ENCODE assay signal across 8 cellular contexts in the genomic region with DNA sequence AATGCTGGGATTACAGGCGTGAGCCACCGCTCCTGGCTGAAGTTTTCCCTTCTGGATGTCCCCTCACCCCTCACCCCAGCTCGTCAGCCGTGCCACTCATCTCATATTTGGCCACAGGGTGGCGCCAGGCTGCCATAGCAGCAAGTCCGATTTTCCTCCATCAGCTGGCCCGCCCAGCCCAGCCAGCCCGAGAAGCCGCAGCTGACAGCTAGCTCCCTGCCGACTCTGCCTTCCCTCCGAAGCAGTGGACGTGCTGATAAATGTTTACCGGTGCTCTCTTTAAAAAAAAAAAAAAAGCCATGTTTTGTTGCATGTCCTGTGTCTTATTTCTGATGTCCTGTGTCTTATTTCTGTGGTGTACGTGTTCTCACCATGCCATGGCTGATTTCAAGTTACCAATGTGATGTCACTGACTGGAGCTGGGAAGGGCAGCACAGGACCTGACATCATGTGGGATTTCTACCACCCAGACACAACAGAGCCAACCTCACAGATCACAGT. TPM values are rescaled to one million over a fixed set of nuclear protein-coding genes. Genes with fewer than 3 reads are reported as not detected.
DNase-seq lines count a peak whose midpoint lies in the region; ATAC-seq lines count a peak whose summit lies in the region.

No MANE protein-coding gene starts in this region.

- CTCF ChIA-PET in activated CD4-positive, alpha-beta memory T cell treated with anti-CD3 and anti-CD28 coated beads for 36 hours (lab: Charles Lee) = interaction anchor here (0.6 to 14.1 kb wide), 42 partner anchors 8 to 481 kb away, joined by 3 to 744 read pairs (median 5); a partner anchor contains a TSS

- DNase-seq in NCI-H2171 treated with DMSO at 0.1 percent for 48 hours (lab: John Stamatoyannopoulos, UW) (peak; percentile 3), NCI-H2171 (lab: John Stamatoyannopoulos, UW) (no peak), NCI-H748 treated with DMSO at 0.1 percent for 48 hours (lab: John Stamatoyannopoulos, UW) (peak; percentile 42), dermis blood vessel endothelial cell (peak; percentile 97), lung microvascular endothelial cell (ENCODE audit: low read depth in 2 of 2) (peak; percentile 96)
- DNase-seq in activated CD4-positive, alpha-beta memory T cell treated with anti-CD3 and anti-CD28 coated beads for 36 hours = peak; percentile 88
- peak; percentile 61 to 78 (median 73) for DNase-seq in stimulated activated CD4-positive, alpha-beta T cell treated with anti-CD3 and anti-CD28 coated beads, TNF-alpha, amount 100 ng/mL, for 48 hours (ENCODE audit: low read depth in 3 of 3)

- POLR2A ChIA-PET in activated CD4-positive, alpha-beta memory T cell treated with anti-CD3 and anti-CD28 coated beads for 36 hours (lab: Charles Lee) = interaction anchor here (0.5 to 0.9 kb wide), 3 partner anchors 17 to 390 kb away, joined by 3 read pairs; no protein-coding TSS in a partner anchor

- H3K27ac Mint-ChIP-seq in activated CD4-positive, alpha-beta memory T cell treated with anti-CD3 and anti-CD28 coated beads for 36 hours = no peak overlapping the region

- H3K36me3 Mint-ChIP-seq in activated CD4-positive, alpha-beta memory T cell treated with anti-CD3 and anti-CD28 coated beads for 36 hours = peaks cover 9% of the 10 kb centered on the region

- peaks cover 23% of the 10 kb centered on the region for H3K4me1 Mint-ChIP-seq in activated CD4-positive, alpha-beta memory T cell treated with anti-CD3 and anti-CD28 coated beads for 36 hours (ENCODE audit: low read depth)

- ATAC-seq in HG03108 (IDR thresholded peaks at IDR 0.05; ENCODE audit: unreplicated experiment) = peak; percentile 60

- intact Hi-C loops in activated CD4-positive, alpha-beta memory T cell treated with anti-CD3 and anti-CD28 coated beads for 36 hours (cut with micrococcal nuclease) = loop anchor here (1.0 to 5.0 kb wide), 4 partner anchors 107 to 478 kb away; a partner anchor contains a TSS

- H3K4me3 Mint-ChIP-seq in activated CD4-positive, alpha-beta memory T cell treated with anti-CD3 and anti-CD28 coated beads for 36 hours = no peak overlapping the region

- no peaks in the 10 kb centered on the region for H3K9me3 Mint-ChIP-seq in activated CD4-positive, alpha-beta memory T cell treated with anti-CD3 and anti-CD28 coated beads for 36 hours

- H3K27me3 Mint-ChIP-seq in activated CD4-positive, alpha-beta memory T cell treated with anti-CD3 and anti-CD28 coated beads for 36 hours = no peaks in the 10 kb centered on the region

RNA-seq across cellular contexts. Expression of a gene that starts 58.3 kb away (rescaled TPM):
- 10 to 100 TPM; 50.1 to 54.6 TPM for total RNA-seq in activated CD4-positive, alpha-beta memory T cell treated with anti-CD3 and anti-CD28 coated beads for 36 hours
- total RNA-seq in dermis blood vessel endothelial cell = 72.7 and 99.9 TPM in 2 replicates
- total RNA-seq in lung microvascular endothelial cell = 61.9 and 64.7 TPM in 2 replicates
